Comparison of ENCODE assay signal across 1 cellular context in genomic region chr2:38496927-38497669, GRCh38.
A peak's percentile ranks its signal among the peaks of the same experiment; 100 is the strongest.
TF ChIP-seq lines count a peak whose summit lies in the region.

No MANE protein-coding gene starts in this region.

TF ChIP-seq in HepG2, 621 proteins besides CTCF, POLR2A, EP300 and RAD21 (continued from another document and continues in another):
- TF ChIP-seq, protein P1, sequence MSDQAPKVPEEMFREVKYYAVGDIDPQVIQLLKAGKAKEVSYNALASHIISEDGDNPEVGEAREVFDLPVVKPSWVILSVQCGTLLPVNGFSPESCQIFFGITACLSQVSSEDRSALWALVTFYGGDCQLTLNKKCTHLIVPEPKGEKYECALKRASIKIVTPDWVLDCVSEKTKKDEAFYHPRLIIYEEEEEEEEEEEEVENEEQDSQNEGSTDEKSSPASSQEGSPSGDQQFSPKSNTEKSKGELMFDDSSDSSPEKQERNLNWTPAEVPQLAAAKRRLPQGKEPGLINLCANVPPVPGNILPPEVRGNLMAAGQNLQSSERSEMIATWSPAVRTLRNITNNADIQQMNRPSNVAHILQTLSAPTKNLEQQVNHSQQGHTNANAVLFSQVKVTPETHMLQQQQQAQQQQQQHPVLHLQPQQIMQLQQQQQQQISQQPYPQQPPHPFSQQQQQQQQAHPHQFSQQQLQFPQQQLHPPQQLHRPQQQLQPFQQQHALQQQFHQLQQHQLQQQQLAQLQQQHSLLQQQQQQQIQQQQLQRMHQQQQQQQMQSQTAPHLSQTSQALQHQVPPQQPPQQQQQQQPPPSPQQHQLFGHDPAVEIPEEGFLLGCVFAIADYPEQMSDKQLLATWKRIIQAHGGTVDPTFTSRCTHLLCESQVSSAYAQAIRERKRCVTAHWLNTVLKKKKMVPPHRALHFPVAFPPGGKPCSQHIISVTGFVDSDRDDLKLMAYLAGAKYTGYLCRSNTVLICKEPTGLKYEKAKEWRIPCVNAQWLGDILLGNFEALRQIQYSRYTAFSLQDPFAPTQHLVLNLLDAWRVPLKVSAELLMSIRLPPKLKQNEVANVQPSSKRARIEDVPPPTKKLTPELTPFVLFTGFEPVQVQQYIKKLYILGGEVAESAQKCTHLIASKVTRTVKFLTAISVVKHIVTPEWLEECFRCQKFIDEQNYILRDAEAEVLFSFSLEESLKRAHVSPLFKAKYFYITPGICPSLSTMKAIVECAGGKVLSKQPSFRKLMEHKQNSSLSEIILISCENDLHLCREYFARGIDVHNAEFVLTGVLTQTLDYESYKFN (CRISPR knock-in tag; conservative IDR thresholded peaks at IDR 0.05) = peak; percentile 93
- TF ChIP-seq ZNF691 (CRISPR knock-in tag; IDR thresholded peaks at IDR 0.05; ENCODE audit: borderline replicate concordance, low read depth) (peak; percentile 52; the same call in 1 of the 2 replicates), TSC22D2 (CRISPR knock-in tag; IDR thresholded peaks at IDR 0.05; ENCODE audit: borderline replicate concordance) (0 out of 2 replicates have a peak, but pooled peaks have one; percentile 21), ZFX (CRISPR knock-in tag; IDR thresholded peaks at IDR 0.05; ENCODE audit: low read depth) (peak; percentile 45; the same call in 1 of the 2 replicates), ZMYM2 (CRISPR knock-in tag; IDR thresholded peaks at IDR 0.05) (0 out of 2 replicates have a peak, but pooled peaks have one; percentile 18), FUBP1 (CRISPR knock-in tag; IDR thresholded peaks at IDR 0.05; ENCODE audit: borderline replicate concordance) (no peak), PATZ1 (CRISPR knock-in tag; IDR thresholded peaks at IDR 0.05) (peak; percentile 55; the same call in 1 of the 2 replicates), ARID3A (IDR thresholded peaks at IDR 0.05; ENCODE audit: low read depth, low read length) (peak; percentile 67), PAWR (CRISPR knock-in tag; IDR thresholded peaks at IDR 0.05; ENCODE audit: borderline replicate concordance) (no peak), NAIF1 (CRISPR knock-in tag; IDR thresholded peaks at IDR 0.05; ENCODE audit: borderline replicate concordance) (no peak), HDAC1 (CRISPR knock-in tag; IDR thresholded peaks at IDR 0.05) (peak; percentile 92), NCOA1 (CRISPR knock-in tag; IDR thresholded peaks at IDR 0.05) (0 out of 2 replicates have a peak, but pooled peaks have one; percentile 21), SIX1 (CRISPR knock-in tag; IDR thresholded peaks at IDR 0.05; ENCODE audit: borderline replicate concordance) (peak; percentile 53; the same call in 1 of the 2 replicates), NCOR1 (IDR thresholded peaks at IDR 0.05; ENCODE audit: borderline replicate concordance, low read length) (peak; percentile 79; the same call in 1 of the 2 replicates), SOX6 (IDR thresholded peaks at IDR 0.05) (no peak), SOX6 (CRISPR knock-in tag; IDR thresholded peaks at IDR 0.05) (peak; percentile 93), ZNF749 (CRISPR knock-in tag; IDR thresholded peaks at IDR 0.05; ENCODE audit: borderline replicate concordance) (peak; percentile 61; the same call in 1 of the 2 replicates), FOXA3 (CRISPR knock-in tag; IDR thresholded peaks at IDR 0.05) (peak; percentile 86), THAP9 (CRISPR knock-in tag; IDR thresholded peaks at IDR 0.05; ENCODE audit: borderline replicate concordance) (0 out of 2 replicates have a peak, but pooled peaks have one; percentile 21), ZNF614 (CRISPR knock-in tag; IDR thresholded peaks at IDR 0.05; ENCODE audit: borderline replicate concordance) (0 out of 2 replicates have a peak, but pooled peaks have one; percentile 54), ZNF644 (CRISPR knock-in tag; IDR thresholded peaks at IDR 0.05; ENCODE audit: low read depth) (peak; percentile 57; the same call in 1 of the 2 replicates), ZNF772 (CRISPR knock-in tag; IDR thresholded peaks at IDR 0.05) (0 out of 2 replicates have a peak, but pooled peaks have one; percentile 85), NFKB2 (CRISPR knock-in tag; IDR thresholded peaks at IDR 0.05; ENCODE audit: borderline replicate concordance) (no peak), ELF3 (CRISPR knock-in tag; IDR thresholded peaks at IDR 0.05) (0 out of 2 replicates have a peak, but pooled peaks have one; percentile 62), HNF4G (IDR thresholded peaks at IDR 0.05; ENCODE audit: borderline replicate concordance, low read depth, low read length) (peak; percentile 94), HNF4G (CRISPR knock-in tag; IDR thresholded peaks at IDR 0.05; ENCODE audit: borderline replicate concordance, low read depth) (no peak; the same call in 1 of the 2 replicates), THRA (CRISPR knock-in tag; IDR thresholded peaks at IDR 0.05; ENCODE audit: borderline replicate concordance) (0 out of 2 replicates have a peak, but pooled peaks have one; percentile 39), ATRX (CRISPR knock-in tag; IDR thresholded peaks at IDR 0.05; ENCODE audit: borderline replicate concordance) (no peak), ZNF891 (CRISPR knock-in tag; IDR thresholded peaks at IDR 0.05) (no peak), MXI1 (IDR thresholded peaks at IDR 0.05; ENCODE audit: borderline replicate concordance, low read depth, low read length) (0 out of 3 replicates have a peak, but pooled peaks have one; percentile 35), ZC3H4 (CRISPR knock-in tag; IDR thresholded peaks at IDR 0.05; ENCODE audit: borderline replicate concordance) (no peak)
- TF ChIP-seq, protein P2, sequence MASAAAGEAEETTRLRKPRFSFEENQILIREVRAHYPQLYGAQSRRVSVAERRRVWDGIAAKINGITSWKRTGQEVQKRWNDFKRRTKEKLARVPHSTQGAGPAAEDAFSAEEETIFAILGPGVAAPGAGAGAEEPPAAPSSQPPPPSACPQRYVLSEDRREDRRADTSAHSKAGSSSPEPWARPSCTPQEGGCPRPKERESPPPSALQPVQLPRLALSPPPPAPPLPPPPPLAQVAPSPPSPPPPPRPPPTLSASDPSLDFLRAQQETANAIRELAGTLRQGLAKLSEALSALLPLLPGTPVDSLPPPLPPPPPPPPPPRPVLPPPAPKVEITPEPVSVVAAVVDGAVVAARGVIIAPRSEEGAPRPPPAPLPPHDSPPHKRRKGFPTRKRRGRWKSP (CRISPR knock-in tag; IDR thresholded peaks at IDR 0.05) = 0 out of 2 replicates have a peak, but pooled peaks have one; percentile 58
